9 cellular contexts compared by ENCODE assay signal in genomic region chr3:159824341-159824740, GRCh38. TPM values are rescaled to one million over a fixed set of nuclear protein-coding genes. Genes with fewer than 3 reads are reported as not detected.
DNase-seq lines count a peak whose midpoint lies in the region; ATAC-seq and TF ChIP-seq lines count a peak whose summit lies in the region.
"Had no signal": no experiment of that assay in that cellular context is flagged by ENCODE, and none has a peak within 500 bp of the region (broad histone marks: within the 10 kb centered on the region; RNA-seq: fewer than 3 reads in every experiment).

No MANE protein-coding gene starts in this region.

- peaks cover 8% of the 10 kb centered on the region for H3K4me1 ChIP-seq in mucosa of descending colon (ENCODE audit: low read depth)

- TF ChIP-seq CTCF in mucosa of descending colon (IDR thresholded peaks at IDR 0.05) = no peak

- no peaks in the 10 kb centered on the region for H3K9me3 Mint-ChIP-seq in activated T-helper 2 cell treated with anti-CD3 and anti-CD28 coated beads, Interferon-gamma antibody, Interleukin-2, Interleukin-4, amounts not matched to agents 10 μg/mL and 5 μg/mL and 100 μg/mL, durations not matched to agents 14 hours and 24 hours and 36 hours
- H3K9me3 Mint-ChIP-seq: activated T-cell treated with anti-CD3 and anti-CD28 coated beads, Interleukin-2, amount 50 U/mL, for 24 hours had no signal

- H3K4me3 Mint-ChIP-seq in activated T-helper 2 cell treated with anti-CD3 and anti-CD28 coated beads, Interferon-gamma antibody, Interleukin-2, Interleukin-4, amounts not matched to agents 10 μg/mL and 5 μg/mL and 100 μg/mL, durations not matched to agents 14 hours and 24 hours and 36 hours (ENCODE audit: low read depth) = no peak overlapping the region
- H3K4me3 Mint-ChIP-seq: activated T-cell treated with anti-CD3 and anti-CD28 coated beads, Interleukin-2, amount 50 U/mL, for 24 hours had no signal

- no peaks in the 10 kb centered on the region for H3K36me3 Mint-ChIP-seq in activated T-helper 2 cell treated with anti-CD3 and anti-CD28 coated beads, Interferon-gamma antibody, Interleukin-2, Interleukin-4, amounts not matched to agents 10 μg/mL and 5 μg/mL and 100 μg/mL, durations not matched to agents 14 hours and 24 hours and 36 hours (ENCODE audit: low read depth)

- DNase-seq in AG08395 (ENCODE audit: low spot score) (peak; percentile 92), MG63 (peak; percentile 85), dermis microvascular lymphatic vessel endothelial cell (ENCODE audit: low read depth in 2 of 2) (peak; percentile 21 to 85), mucosa of descending colon (peak in 1 of 3 donors; percentile 58), D341Med (ENCODE audit: low spot score) (no peak), HuH-7 (ENCODE audit: low spot score) (no peak)
- DNase-seq in activated T-helper 2 cell treated with anti-CD3 and anti-CD28 coated beads, Interferon-gamma antibody, Interleukin-2, Interleukin-4, amounts not matched to agents 10 μg/mL and 5 μg/mL and 100 μg/mL, durations not matched to agents 14 hours and 24 hours and 36 hours (ENCODE audit: low spot score) = no peak
- DNase-seq: activated T-cell treated with anti-CD3 and anti-CD28 coated beads, Interleukin-2, amount 50 U/mL, for 24 hours had no signal

- ATAC-seq in mucosa of descending colon = peak; percentile 98
- no peak for ATAC-seq in HG03571 (IDR thresholded peaks at IDR 0.05; ENCODE audit: unreplicated experiment)

- H3K4me1 Mint-ChIP-seq in activated T-helper 2 cell treated with anti-CD3 and anti-CD28 coated beads, Interferon-gamma antibody, Interleukin-2, Interleukin-4, amounts not matched to agents 10 μg/mL and 5 μg/mL and 100 μg/mL, durations not matched to agents 14 hours and 24 hours and 36 hours (ENCODE audit: low read depth) = no peaks in the 10 kb centered on the region

- no peaks in the 10 kb centered on the region for H3K9me3 ChIP-seq in MG63
- no peaks in the 10 kb centered on the region for H3K9me3 ChIP-seq in mucosa of descending colon

- intact Hi-C loops in mucosa of descending colon (cut with DNase I, micrococcal nuclease) = loop anchor here (10.0 kb wide), 1 partner anchor 180 kb away; no protein-coding TSS in a partner anchor
- intact Hi-C loops in activated T-helper 2 cell treated with anti-CD3 and anti-CD28 coated beads, Interferon-gamma antibody, Interleukin-2, Interleukin-4, amounts not matched to agents 10 μg/mL and 5 μg/mL and 100 μg/mL, durations not matched to agents 14 hours and 24 hours and 36 hours (cut with micrococcal nuclease) = no loop called here

- no peak overlapping the region for H3K27ac Mint-ChIP-seq in activated T-helper 2 cell treated with anti-CD3 and anti-CD28 coated beads, Interferon-gamma antibody, Interleukin-2, Interleukin-4, amounts not matched to agents 10 μg/mL and 5 μg/mL and 100 μg/mL, durations not matched to agents 14 hours and 24 hours and 36 hours
- H3K27ac Mint-ChIP-seq: activated T-cell treated with anti-CD3 and anti-CD28 coated beads, Interleukin-2, amount 50 U/mL, for 24 hours had no signal

- peaks cover 11% of the 10 kb centered on the region for H3K27me3 Mint-ChIP-seq in activated T-helper 2 cell treated with anti-CD3 and anti-CD28 coated beads, Interferon-gamma antibody, Interleukin-2, Interleukin-4, amounts not matched to agents 10 μg/mL and 5 μg/mL and 100 μg/mL, durations not matched to agents 14 hours and 24 hours and 36 hours (ENCODE audit: low read depth)

- no peaks in the 10 kb centered on the region for H3K27me3 ChIP-seq in MG63

- H3K4me3 ChIP-seq in MG63 (no peak overlapping the region), mucosa of descending colon (no peak overlapping the region)

- H3K36me3 ChIP-seq in MG63 = no peaks in the 10 kb centered on the region
- no peaks in the 10 kb centered on the region for H3K36me3 ChIP-seq in mucosa of descending colon (ENCODE audit: low read depth)

RNA-seq across cellular contexts. Expression of gene SCHIP1, which starts 15.3 kb away (rescaled TPM):
- total RNA-seq in MG63 (2014; rRNA removed; shearing (Covaris generic); ENCODE audit: low replicate concordance) = 0.43 and 3.7 TPM in 2 replicates
- 2.7 TPM in 2 replicates for total RNA-seq in dermis microvascular lymphatic vessel endothelial cell
- 10 to 100 TPM in 1 of 3 donors, 1 to 10 TPM in 2; 1.1 to 11.6 (median 1.7) TPM for total RNA-seq in mucosa of descending colon
- total RNA-seq in activated T-helper 2 cell treated with anti-CD3 and anti-CD28 coated beads, Interferon-gamma antibody, Interleukin-2, Interleukin-4, amounts not matched to agents 10 μg/mL and 5 μg/mL and 100 μg/mL, durations not matched to agents 14 hours and 24 hours and 36 hours = 0.21 and 0.23 TPM in 2 replicates

Comparison
In these comparisons a context has a peak if more than half of its experiments do, and no peak if none do; other contexts are left out.
1. DNase-seq: peak in AG08395 (single experiment), MG63 (single experiment) and dermis microvascular lymphatic vessel endothelial cell (2 of 2); none in D341Med (single experiment), HuH-7 (single experiment) and activated T-helper 2 cell treated with anti-CD3 and anti-CD28 coated beads, Interferon-gamma antibody, Interleukin-2, Interleukin-4, amounts not matched to agents 10 μg/mL and 5 μg/mL and 100 μg/mL, durations not matched to agents 14 hours and 24 hours and 36 hours (single experiment).